In genomic region chr2:129437775-129438174, GRCh38 we compare ENCODE assay signal across 30 cellular contexts.
"Had no signal": no experiment of that assay in that cellular context is flagged by ENCODE, and none has a peak within 500 bp of the region (broad histone marks: within the 10 kb centered on the region; RNA-seq: fewer than 3 reads in every experiment).

No MANE protein-coding gene starts in this region.

- DNase-seq: activated CD4-positive, alpha-beta memory T cell treated with anti-CD3 and anti-CD28 coated beads, Interleukin-2, amount 10 ng/mL, durations not matched to agents 7 days and 5 days; activated CD4-positive, alpha-beta T cell treated with anti-CD3 and anti-CD28 coated beads for 1 hour; activated CD4-positive, alpha-beta T cell treated with anti-CD3 and anti-CD28 coated beads for 48 hours; activated CD4-positive, CD25-positive, alpha-beta regulatory T cell; activated CD8-positive, alpha-beta memory T cell treated with anti-CD3 and anti-CD28 coated beads for 24 hours; activated CD8-positive, alpha-beta memory T cell treated with anti-CD3 and anti-CD28 coated beads, Interleukin-2, amount 10 ng/mL, durations not matched to agents 7 days and 5 days; activated CD8-positive, alpha-beta memory T cell treated with anti-CD3 and anti-CD28 coated beads, Interleukin-2, amount 50 U/mL, for 48 hours; activated effector memory CD4-positive, alpha-beta T cell treated with anti-CD3 and anti-CD28 coated beads, Interleukin-2, amount 50 U/mL, for 16 hours; activated naive CD4-positive, alpha-beta T cell; activated naive CD4-positive, alpha-beta T cell treated with anti-CD3 and anti-CD28 coated beads, Interleukin-2, amount 50 U/mL, for 16 hours; activated naive CD8-positive, alpha-beta T cell treated with anti-CD3 and anti-CD28 coated beads for 36 hours; activated T-cell treated with anti-CD3 and anti-CD28 coated beads, Interleukin-2, amount 50 U/mL, for 72 hours; amniotic stem cell; Karpas-422; KBM-7; NCI-H1105; NCI-H1417 treated with DMSO at 0.1 percent for 48 hours; NCI-H187 treated with DMSO at 0.1 percent for 48 hours; NCI-H2081; NCI-H345; NCI-H524 treated with DMSO at 0.1 percent for 48 hours; PC-3; Peyer's patch; RPMI8226; SIG-M5; SW 1271; T1000; WERI-Rb-1 had no signal

- H3K27me3 ChIP-seq: cardiac muscle cell, Peyer's patch had no signal

- H3K9me3 ChIP-seq: Peyer's patch had no signal

- H3K36me3 Mint-ChIP-seq: activated CD8-positive, alpha-beta memory T cell treated with anti-CD3 and anti-CD28 coated beads, Interleukin-2, amount 10 ng/mL, durations not matched to agents 7 days and 5 days; activated naive CD8-positive, alpha-beta T cell treated with anti-CD3 and anti-CD28 coated beads for 36 hours had no signal

- H3K27me3 Mint-ChIP-seq: activated CD4-positive, alpha-beta memory T cell treated with anti-CD3 and anti-CD28 coated beads, Interleukin-2, amount 10 ng/mL, durations not matched to agents 7 days and 5 days; activated CD8-positive, alpha-beta memory T cell treated with anti-CD3 and anti-CD28 coated beads, Interleukin-2, amount 10 ng/mL, durations not matched to agents 7 days and 5 days; activated naive CD8-positive, alpha-beta T cell treated with anti-CD3 and anti-CD28 coated beads for 36 hours; activated T-helper 17 cell treated with anti-CD3 and anti-CD28 coated beads, Interleukin-2, amount 50 U/mL, for 72 hours had no signal

- H3K4me3 ChIP-seq: cardiac muscle cell, Peyer's patch had no signal

- H3K4me1 ChIP-seq: Peyer's patch had no signal

- H3K27ac ChIP-seq: cardiac muscle cell, Peyer's patch, WERI-Rb-1 had no signal

- ATAC-seq: activated CD8-positive, alpha-beta memory T cell treated with anti-CD3 and anti-CD28 coated beads, Interleukin-2, amount 10 ng/mL, durations not matched to agents 7 days and 5 days; activated T-cell treated with anti-CD3 and anti-CD28 coated beads, Interleukin-2, amount 50 U/mL, for 72 hours; activated T-helper 17 cell treated with anti-CD3 and anti-CD28 coated beads, Interleukin-2, amount 50 U/mL, for 72 hours; PC-3 had no signal

- H3K4me1 Mint-ChIP-seq: activated CD4-positive, alpha-beta memory T cell treated with anti-CD3 and anti-CD28 coated beads, Interleukin-2, amount 10 ng/mL, durations not matched to agents 7 days and 5 days; activated CD8-positive, alpha-beta memory T cell treated with anti-CD3 and anti-CD28 coated beads, Interleukin-2, amount 10 ng/mL, durations not matched to agents 7 days and 5 days; activated naive CD8-positive, alpha-beta T cell treated with anti-CD3 and anti-CD28 coated beads for 36 hours; activated T-helper 17 cell treated with anti-CD3 and anti-CD28 coated beads, Interleukin-2, amount 50 U/mL, for 72 hours had no signal

- H3K9me3 Mint-ChIP-seq: activated CD4-positive, alpha-beta memory T cell treated with anti-CD3 and anti-CD28 coated beads, Interleukin-2, amount 10 ng/mL, durations not matched to agents 7 days and 5 days; activated naive CD8-positive, alpha-beta T cell treated with anti-CD3 and anti-CD28 coated beads for 36 hours; activated T-cell treated with anti-CD3 and anti-CD28 coated beads, Interleukin-2, amount 50 U/mL, for 72 hours; activated T-helper 17 cell treated with anti-CD3 and anti-CD28 coated beads, Interleukin-2, amount 50 U/mL, for 72 hours had no signal

- H3K36me3 ChIP-seq: cardiac muscle cell, Peyer's patch, WERI-Rb-1 had no signal

- H3K27ac Mint-ChIP-seq: activated CD4-positive, alpha-beta memory T cell treated with anti-CD3 and anti-CD28 coated beads, Interleukin-2, amount 10 ng/mL, durations not matched to agents 7 days and 5 days; activated CD8-positive, alpha-beta memory T cell treated with anti-CD3 and anti-CD28 coated beads, Interleukin-2, amount 10 ng/mL, durations not matched to agents 7 days and 5 days; activated naive CD8-positive, alpha-beta T cell treated with anti-CD3 and anti-CD28 coated beads for 36 hours; activated T-cell treated with anti-CD3 and anti-CD28 coated beads, Interleukin-2, amount 50 U/mL, for 72 hours; activated T-helper 17 cell treated with anti-CD3 and anti-CD28 coated beads, Interleukin-2, amount 50 U/mL, for 72 hours had no signal

- H3K4me3 Mint-ChIP-seq: activated CD4-positive, alpha-beta memory T cell treated with anti-CD3 and anti-CD28 coated beads, Interleukin-2, amount 10 ng/mL, durations not matched to agents 7 days and 5 days; activated CD8-positive, alpha-beta memory T cell treated with anti-CD3 and anti-CD28 coated beads, Interleukin-2, amount 10 ng/mL, durations not matched to agents 7 days and 5 days; activated naive CD8-positive, alpha-beta T cell treated with anti-CD3 and anti-CD28 coated beads for 36 hours; activated T-cell treated with anti-CD3 and anti-CD28 coated beads, Interleukin-2, amount 50 U/mL, for 72 hours; activated T-helper 17 cell treated with anti-CD3 and anti-CD28 coated beads, Interleukin-2, amount 50 U/mL, for 72 hours had no signal
